ENCODE assay signal across 8 cellular contexts in the genomic region with DNA sequence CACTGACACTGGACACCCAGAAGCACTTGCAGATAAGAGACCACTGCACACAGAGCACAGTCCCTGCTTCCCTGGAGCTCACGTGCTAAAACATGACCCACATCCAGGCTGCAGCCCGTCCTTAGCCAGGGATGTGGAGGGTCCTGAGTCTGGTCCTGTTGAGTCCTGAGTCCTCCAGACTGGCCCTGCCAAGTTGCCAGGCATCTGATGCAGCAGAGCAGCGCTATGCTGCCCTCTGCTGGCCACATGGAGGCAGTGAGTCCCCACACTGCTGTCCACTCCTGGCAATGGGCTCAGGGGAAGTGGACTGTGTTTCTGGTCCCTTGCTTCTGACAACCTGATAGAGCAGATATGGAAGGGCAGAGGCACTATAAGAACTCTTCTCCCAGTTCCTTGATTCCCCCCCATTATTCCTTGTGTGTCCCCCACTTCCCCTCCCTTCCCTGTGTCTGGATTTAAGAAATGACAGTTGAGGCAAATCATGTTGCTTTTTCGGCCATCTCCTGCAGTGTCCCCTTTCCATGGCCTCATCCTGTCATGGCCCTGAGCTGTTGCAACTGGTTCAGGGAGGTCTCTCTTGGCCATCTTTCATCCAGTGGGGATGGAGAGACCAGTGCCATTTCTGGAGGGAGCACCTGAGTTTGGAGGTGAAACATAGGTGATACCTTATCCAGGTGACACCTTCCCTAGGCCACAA.
DNase-seq lines count a peak whose midpoint lies in the region; ATAC-seq and TF ChIP-seq lines count a peak whose summit lies in the region.

No MANE protein-coding gene starts in this region.

- H3K4me3 ChIP-seq in HFF-Myc (replicated peaks; ENCODE audit: low read depth, low read length) (no peak overlapping the region), kidney epithelial cell (ENCODE audit: low read depth, low read length) (no peak overlapping the region)

- H3K27me3 ChIP-seq in kidney epithelial cell (ENCODE audit: control insufficient read depth, insufficient read depth, low read length) = peaks cover 2% of the 10 kb centered on the region

- no peak overlapping the region for H3K27ac ChIP-seq in caudate nucleus (ENCODE audit: low read depth, low read length)

- ATAC-seq in HG03280 (IDR thresholded peaks at IDR 0.05; ENCODE audit: unreplicated experiment) = no peak

- peak; percentile 99 for TF ChIP-seq CTCF in HFF-Myc (IDR thresholded peaks at IDR 0.05; ENCODE audit: low read depth, low read length, missing control alignments)
- peak; percentile 99 for TF ChIP-seq CTCF in kidney epithelial cell (IDR thresholded peaks at IDR 0.05; ENCODE audit: insufficient read depth, low read length, poor library complexity, severe bottlenecking)

- DNase-seq in EH (ENCODE audit: low read depth) (peak; percentile 83), HFF-Myc (ENCODE audit: extremely low read depth, low read depth) (peak; percentile 27), NCI-H2196 (lab: John Stamatoyannopoulos, UW; ENCODE audit: unreplicated experiment) (peak; percentile 79), caudate nucleus (lab: John Stamatoyannopoulos, UW) (peak in 58 of 61 donors; percentile 8 to 75 (median 46)), kidney epithelial cell (ENCODE audit: low read depth) (peak; percentile 12)
- peak; percentile 53 for DNase-seq in activated CD4-positive, CD25-positive, alpha-beta regulatory T cell treated with anti-CD3 and anti-CD28 coated beads, Interleukin-2, amount 50 U/mL, for 16 hours (ENCODE audit: low read depth, low spot score)
- peak; percentile 52 to 60 for DNase-seq in stimulated activated CD4-positive, alpha-beta T cell treated with anti-CD3 and anti-CD28 coated beads, Interleukin-1b, Interleukin-23, amount 100 ng/mL, for 4 hours (ENCODE audit: low read depth in 2 of 2)

- no peaks in the 10 kb centered on the region for H3K36me3 ChIP-seq in kidney epithelial cell (ENCODE audit: control insufficient read depth, insufficient read depth, low read length)

Comparison
In these comparisons a context has a peak if more than half of its experiments do, and no peak if none do; other contexts are left out.
1. DNase-seq: peak in every context shown above with its lines; median percentile 83 in EH; 79 in NCI-H2196; 56 in stimulated activated CD4-positive, alpha-beta T cell treated with anti-CD3 and anti-CD28 coated beads, Interleukin-1b, Interleukin-23, amount 100 ng/mL, for 4 hours; 53 in activated CD4-positive, CD25-positive, alpha-beta regulatory T cell treated with anti-CD3 and anti-CD28 coated beads, Interleukin-2, amount 50 U/mL, for 16 hours; 46 in caudate nucleus; 27 in HFF-Myc; 12 in kidney epithelial cell.